Comparison of ENCODE assay signal across 2 cellular contexts in genomic region chr17:66250686-66251085, GRCh38.
TF ChIP-seq lines count a peak whose summit lies in the region.

No MANE protein-coding gene starts in this region.

TF ChIP-seq in GM23338, 12 proteins besides CTCF, POLR2A, EP300 and RAD21:
- TF ChIP-seq NANOG (IDR thresholded peaks at IDR 0.05; ENCODE audit: borderline replicate concordance) (no peak), ZNF114 (CRISPR knock-in tag; IDR thresholded peaks at IDR 0.05) (no peak), ZNF462 (CRISPR knock-in tag; IDR thresholded peaks at IDR 0.05) (no peak), JUNB (IDR thresholded peaks at IDR 0.05; ENCODE audit: unreplicated experiment) (no peak), EZH2 (IDR thresholded peaks at IDR 0.05; ENCODE audit: low read depth, unreplicated experiment) (no peak), ETS1 (IDR thresholded peaks at IDR 0.05) (no peak), ZNF331 (CRISPR knock-in tag; IDR thresholded peaks at IDR 0.05; ENCODE audit: low read depth) (no peak), REST (IDR thresholded peaks at IDR 0.05; ENCODE audit: unreplicated experiment) (no peak), EZH2phosphoT487 (IDR thresholded peaks at IDR 0.05; ENCODE audit: unreplicated experiment) (no peak), CREB1 (CRISPR knock-in tag; IDR thresholded peaks at IDR 0.05; ENCODE audit: low read depth) (no peak), POLR2AphosphoS5 (IDR thresholded peaks at IDR 0.05; ENCODE audit: low read depth) (no peak), STAT1 (IDR thresholded peaks at IDR 0.05; ENCODE audit: unreplicated experiment) (no peak)

TF ChIP-seq in K562, 482 proteins besides CTCF, POLR2A, EP300 and RAD21:
- TF ChIP-seq RCOR1 (IDR thresholded peaks at IDR 0.05; ENCODE audit: borderline replicate concordance in 1 of 2, low read depth in 2 of 2, low read length in 2 of 2) (peak in 1 of 2 experiments; percentile 50; a peak in 1 of 4 replicates), SMARCE1 (IDR thresholded peaks at IDR 0.05) (peak; percentile 20; the same call in 1 of the 2 replicates), PBX2 (CRISPR knock-in tag; IDR thresholded peaks at IDR 0.05; ENCODE audit: low read depth) (no peak), PBX2 (tag; conservative IDR thresholded peaks at IDR 0.05; ENCODE audit: low read depth) (peak; percentile 65), VEZF1 (CRISPR knock-in tag; IDR thresholded peaks at IDR 0.05) (peak; percentile 17; the same call in 1 of the 2 replicates), CBFA2T3 (IDR thresholded peaks at IDR 0.05) (peak; percentile 31; the same call in 1 of the 2 replicates), SREBF2 (CRISPR knock-in tag; IDR thresholded peaks at IDR 0.05) (no peak), MEIS2 (IDR thresholded peaks at IDR 0.05; ENCODE audit: partially characterized antibody) (peak; percentile 42), ZNF766 (CRISPR knock-in tag; conservative IDR thresholded peaks at IDR 0.05) (0 out of 2 replicates have a peak, but pooled peaks have one; percentile 12), ARID1B (IDR thresholded peaks at IDR 0.05) (peak; percentile 31; the same call in 1 of the 2 replicates), ZBED1 (IDR thresholded peaks at IDR 0.05) (no peak), ZNF518B (CRISPR knock-in tag; IDR thresholded peaks at IDR 0.05) (no peak)
